8 cellular contexts compared by ENCODE assay signal in genomic region chr12:124928095-124928911, GRCh38. TPM values are rescaled to one million over a fixed set of nuclear protein-coding genes. Genes with fewer than 3 reads are reported as not detected.
DNase-seq lines count a peak whose midpoint lies in the region; ATAC-seq, FAIRE-seq and TF ChIP-seq lines count a peak whose summit lies in the region.

No MANE protein-coding gene starts in this region.

- 17% methylated on average over 35 of the region's 36 CpGs for WGBS in GM12878 (ENCODE audit: insufficient coverage, insufficient replicate concordance, low lambda C conversion rate, missing lambda C conversion rate)

- TF ChIP-seq POLR2A in GM12878 (IDR thresholded peaks at IDR 0.05; ENCODE audit: low read depth, low read length): no peak

- H3K79me2 ChIP-seq in DND-41 (ENCODE audit: insufficient read depth, low read length) (no peaks in the 10 kb centered on the region), KMS-11 (ENCODE audit: insufficient read depth, low read depth) (no peaks in the 10 kb centered on the region), GM12878 (ENCODE audit: control insufficient read depth, insufficient read depth, low read length) (no peaks in the 10 kb centered on the region), keratinocyte (ENCODE audit: control insufficient read depth, insufficient read depth, low read length) (no peaks in the 10 kb centered on the region)

- H3K4me2 ChIP-seq in DND-41 (ENCODE audit: insufficient read depth, low read length): peak overlapping the region; percentile 63
- H3K4me2 ChIP-seq in KMS-11: peak overlapping the region; percentile 41; the same call in 1 of the 2 replicates
- H3K4me2 ChIP-seq in GM12878 (ENCODE audit: control insufficient read depth, insufficient read depth): peak overlapping the region; percentile 74
- H3K4me2 ChIP-seq in keratinocyte (ENCODE audit: control insufficient read depth, extremely low read depth, insufficient read depth, low read depth, low read length): peak overlapping the region; percentile 98

- H2AFZ ChIP-seq in DND-41 (ENCODE audit: low read depth, low read length) (peak overlapping the region; percentile 63), KMS-11 (ENCODE audit: low read depth) (peak overlapping the region; percentile 36; the same call in 1 of the 2 replicates), GM12878 (ENCODE audit: control insufficient read depth, low read depth, low read length) (peak overlapping the region; percentile 69), keratinocyte (ENCODE audit: control insufficient read depth, low read length) (no peak overlapping the region)

- H3K36me3 ChIP-seq in DND-41 (ENCODE audit: insufficient read depth, low read length): no peaks in the 10 kb centered on the region
- H3K36me3 ChIP-seq in KMS-11 (ENCODE audit: insufficient read depth): no peaks in the 10 kb centered on the region
- H3K36me3 ChIP-seq in GM12878 (ENCODE audit: control insufficient read depth in 2 of 2, insufficient read depth in 2 of 2, low read length in 1 of 2): no peaks in the 10 kb centered on the region
- H3K36me3 ChIP-seq in keratinocyte (ENCODE audit: control insufficient read depth in 2 of 2, extremely low read depth in 1 of 2, insufficient read depth in 2 of 2, low read length in 2 of 2): no peaks in the 10 kb centered on the region

- H3K4me3 ChIP-seq in DND-41 (ENCODE audit: low read depth in 1 of 2, low read length in 2 of 2) (peak overlapping the region in 1 of 2 experiments; percentile 72; a peak in 3 of 4 replicates), KMS-11 (IDR thresholded peaks at IDR 0.05; ENCODE audit: insufficient read depth, low read depth, low read length) (no peak overlapping the region), GM12878 (peak overlapping the region; percentile 80), keratinocyte (ENCODE audit: control insufficient read depth in 2 of 3, extremely low read depth in 1 of 3, insufficient read depth in 2 of 3, low read depth in 1 of 3, low read length in 3 of 3) (peak overlapping the region in 2 of 3 experiments; percentile 13 to 17)

- SMC1A ChIA-PET in GM12878 (lab: Charles Lee; ENCODE audit: uncharacterized antibody, unreplicated experiment): interaction anchor here (0.7 to 4.0 kb wide), 5 partner anchors 11 to 157 kb away, joined by 3 to 41 read pairs (median 4); no protein-coding TSS in a partner anchor

- in situ Hi-C loops in GM12878 (cut with MboI): loop anchor here (10.0 kb wide), 1 partner anchor 506 kb away; no protein-coding TSS in a partner anchor

- H3K9me1 ChIP-seq in keratinocyte (ENCODE audit: control insufficient read depth, extremely low read depth, insufficient read depth, low read length): no peaks in the 10 kb centered on the region

- H3K4me1 ChIP-seq in DND-41 (ENCODE audit: insufficient read depth, low read length) (peaks cover 17% of the 10 kb centered on the region), KMS-11 (ENCODE audit: low read depth, poor library complexity, severe bottlenecking) (peaks cover 5% of the 10 kb centered on the region), GM12878 (ENCODE audit: control insufficient read depth, insufficient read depth, low read length) (peaks cover 11% of the 10 kb centered on the region), keratinocyte (ENCODE audit: control insufficient read depth, extremely low read depth, insufficient read depth, low read length) (peaks cover 24% of the 10 kb centered on the region)

- TF ChIP-seq RAD21 in GM12878 (IDR thresholded peaks at IDR 0.05; ENCODE audit: insufficient read depth, low read depth, low read length): no peak

- no TSS peak for BruUV-seq in GM12878 (replicated peaks; lab: Mats Ljungman, UMichigan)

- H3K9me3 ChIP-seq in DND-41 (ENCODE audit: insufficient read depth, low read length, severe bottlenecking) (no peaks in the 10 kb centered on the region), GM12878 (replicated peaks; ENCODE audit: control insufficient read depth, insufficient read depth, low read length) (no peaks in the 10 kb centered on the region), keratinocyte (ENCODE audit: control insufficient read depth, low read depth, low read length) (no peaks in the 10 kb centered on the region)

- TF ChIP-seq CTCF in DND-41 (IDR thresholded peaks at IDR 0.05; ENCODE audit: borderline replicate concordance, extremely low read depth, low read length, poor library complexity, severe bottlenecking): no peak
- TF ChIP-seq CTCF in KMS-11 (conservative IDR thresholded peaks at IDR 0.05; ENCODE audit: low read depth, low read length): no peak
- no peak for TF ChIP-seq CTCF in GM12878 (IDR thresholded peaks at IDR 0.05 in 2 of 3, conservative IDR thresholded peaks at IDR 0.05 in 1 of 3; ENCODE audit: control insufficient read depth in 2 of 3, extremely low read depth in 1 of 3, insufficient read depth in 1 of 3, low read depth in 3 of 3, low read length in 3 of 3)
- no peak for TF ChIP-seq CTCF in keratinocyte (optimal IDR thresholded peaks at IDR 0.05 in 1 of 3, IDR thresholded peaks at IDR 0.05 in 1 of 3, conservative IDR thresholded peaks at IDR 0.05 in 1 of 3; ENCODE audit: extremely low read depth in 1 of 3, insufficient read depth in 2 of 3, low read length in 3 of 3)

- H3K27me3 ChIP-seq in DND-41 (ENCODE audit: insufficient read depth, low read length, poor library complexity) (no peaks in the 10 kb centered on the region), KMS-11 (ENCODE audit: insufficient read depth, low read depth) (no peaks in the 10 kb centered on the region), GM12878 (replicated peaks in 1 of 2; ENCODE audit: control insufficient read depth in 2 of 2, insufficient read depth in 2 of 2, low read length in 1 of 2) (no peaks in the 10 kb centered on the region), keratinocyte (ENCODE audit: control insufficient read depth, extremely low read depth, insufficient read depth, low read length) (no peaks in the 10 kb centered on the region)

- dilution Hi-C loops in keratinocyte (cut with MboI; ENCODE audit: extremely low pct_ligation_motif_present, low sequenced_read_pairs): no loop called here

- CTCF ChIA-PET in GM12878 (lab: Yijun Ruan, JAX): interaction anchor here (0.7 to 3.8 kb wide), 6 partner anchors 10 to 22 kb away, joined by 3 to 47 read pairs (median 5); partner anchors contain the start of gene UBC

- no peaks in the 10 kb centered on the region for H4K20me1 ChIP-seq in DND-41 (ENCODE audit: insufficient read depth, low read length)
- H4K20me1 ChIP-seq in KMS-11 (ENCODE audit: insufficient read depth): no peaks in the 10 kb centered on the region
- H4K20me1 ChIP-seq in GM12878 (ENCODE audit: control insufficient read depth, insufficient read depth): no peaks in the 10 kb centered on the region
- H4K20me1 ChIP-seq in keratinocyte (ENCODE audit: control insufficient read depth, extremely low read depth, insufficient read depth, low read length): no peaks in the 10 kb centered on the region

- DNase-seq in DND-41: no peak
- DNase-seq in GM12878 (ENCODE audit: low read depth, low spot score): no peak
- no peak for DNase-seq in keratinocyte (ENCODE audit: low read depth, low spot score)
- peak; percentile 30 to 44 for DNase-seq in stimulated activated CD8-positive, alpha-beta memory T cell treated with anti-CD3 and anti-CD28 coated beads, Interleukin-2, amount 100 ng/mL, for 48 hours (ENCODE audit: low read depth in 2 of 2)
- no peak for DNase-seq in COLO668 (lab: John Stamatoyannopoulos, UW; ENCODE audit: unreplicated experiment)
- no peak for DNase-seq in AML-193 (lab: John Stamatoyannopoulos, UW)

- peak; percentile 57 for FAIRE-seq in GM12878 (lab: Jason Lieb, UNC)
- peak; percentile 84 for FAIRE-seq in keratinocyte (lab: Jason Lieb, UNC)

- peak; percentile 58 for ATAC-seq in DND-41 (ENCODE audit: insufficient read depth, low read depth)
- peak; percentile 44 for ATAC-seq in GM21723 (IDR thresholded peaks at IDR 0.05; ENCODE audit: unreplicated experiment)
- ATAC-seq in GM12878: peak; percentile 57

- no peak for TF ChIP-seq EP300 in GM12878 (IDR thresholded peaks at IDR 0.05; ENCODE audit: borderline replicate concordance in 1 of 2, control insufficient read depth in 1 of 2, low read depth in 2 of 2, low read length in 2 of 2)

- intact Hi-C loops in GM12878 (cut with micrococcal nuclease; ENCODE audit: unreplicated experiment): no loop called here

- H3K9ac ChIP-seq in DND-41 (ENCODE audit: low read depth, low read length): peak overlapping the region; percentile 67
- H3K9ac ChIP-seq in KMS-11: no peak overlapping the region; the same call in 1 of the 2 replicates
- H3K9ac ChIP-seq in GM12878 (ENCODE audit: control insufficient read depth, insufficient read depth, low read length): peak overlapping the region; percentile 38
- H3K9ac ChIP-seq in keratinocyte (ENCODE audit: control insufficient read depth, extremely low read depth, insufficient read depth, low read length): peak overlapping the region; percentile 96

- POLR2A ChIA-PET in GM12878 (lab: Charles Lee): interaction anchor here (4.1 to 16.4 kb wide), 2 partner anchors 10 to 11 kb away, joined by 57 to 346 read pairs; partner anchors contain the start of gene UBC

- RAD21 ChIA-PET in GM12878 (lab: Charles Lee; ENCODE audit: unreplicated experiment): interaction anchor here (1.2 to 2.8 kb wide), 5 partner anchors 10 to 66 kb away, joined by 3 to 20 read pairs (median 9); partner anchors contain the start of gene UBC

- peak overlapping the region; percentile 56 for H3K27ac ChIP-seq in DND-41 (ENCODE audit: low read length)
- no peak overlapping the region for H3K27ac ChIP-seq in KMS-11
- H3K27ac ChIP-seq in GM12878 (ENCODE audit: control insufficient read depth, insufficient read depth): peak overlapping the region; percentile 90
- H3K27ac ChIP-seq in keratinocyte (ENCODE audit: control insufficient read depth, insufficient read depth, low read length): peak overlapping the region; percentile 89

RNA-seq across cellular contexts. Expression of gene UBC, which starts 13.9 kb away (rescaled TPM):
- 329 and 366 TPM in 2 replicates for total RNA-seq in GM12878 (2013; cell fraction: nucleolus; rRNA removed)
- 883 and 944 TPM in 2 replicates for total RNA-seq in GM12878 (2014; rRNA removed)
- 816 and 821 TPM in 2 replicates for total RNA-seq in GM12878 (2014; rRNA removed; fragmentation: Illumina TruSeq; extraction: Trizol)
- total RNA-seq in GM12878 (2021): 736 and 799 TPM in 2 replicates
- polyA plus RNA-seq in GM12878 (2011; ENCODE audit: low read depth): 1,550 TPM
- 1,270 and 1,666 TPM in 2 replicates for polyA plus RNA-seq in GM12878 (2011; rRNA removed)
- 1,638 and 1,774 TPM in 2 replicates for polyA plus RNA-seq in GM12878 (2011; cell fraction: cytosol; rRNA removed)
- 1,319 and 1,377 TPM in 2 replicates for polyA plus RNA-seq in GM12878 (2011; cell fraction: nucleus; rRNA removed)
- 962 and 1,441 TPM in 2 replicates for polyA plus RNA-seq in GM12878 (2012)
- 973 and 1,123 TPM in 2 replicates for polyA plus RNA-seq in GM12878 (2014; fragmentation: Illumina TruSeq; extraction: Trizol)
- polyA plus RNA-seq in GM12878 (2014; fragmentation: Nextera tagmentation; extraction: Ambion mirVana): 1,000 to 10,000 TPM in 1 of 2 experiments, 100 to 1,000 TPM in 1; 785 to 1,214 TPM
- 610 and 653 TPM in 2 replicates for polyA plus RNA-seq in GM12878 (2014; rRNA removed)
- polyA plus RNA-seq in GM12878 (2016; fragmentation: Nextera tagmentation; extraction: Ambion mirVana): 100 to 1,000 TPM; 866 to 909 TPM
- 980 and 1,147 TPM in 2 replicates for polyA minus RNA-seq in GM12878 (2011; rRNA and poly(A)+ RNA removed)
- 232 and 279 TPM in 2 replicates for polyA minus RNA-seq in GM12878 (2011; cell fraction: cytosol; rRNA and poly(A)+ RNA removed)
- polyA minus RNA-seq in GM12878 (2011; cell fraction: nucleus; rRNA and poly(A)+ RNA removed): 143 and 182 TPM in 2 replicates
- polyA plus RNA-seq in keratinocyte: 2,363 to 3,215 TPM (median 2,781 TPM) in 3 replicates
- polyA plus RNA-seq in keratinocyte (2011; ENCODE audit: low read depth): 909 TPM
- 2,585 and 2,764 TPM in 2 replicates for polyA plus RNA-seq in keratinocyte (2011; cell fraction: cytosol; rRNA removed)
- 2,878 and 3,470 TPM in 2 replicates for polyA plus RNA-seq in keratinocyte (2011; cell fraction: nucleus; rRNA removed)
- 1,598 and 2,691 TPM in 2 replicates for polyA plus RNA-seq in keratinocyte (2012; ENCODE audit: low replicate concordance)
- polyA minus RNA-seq in keratinocyte: 1,499 to 2,738 TPM (median 1,537 TPM) in 3 replicates
- polyA minus RNA-seq in keratinocyte (2011; cell fraction: cytosol; rRNA and poly(A)+ RNA removed): 715 TPM
- polyA minus RNA-seq in keratinocyte (2011; cell fraction: nucleus; rRNA and poly(A)+ RNA removed): 471 and 865 TPM in 2 replicates

Comparison
In these comparisons a context has a peak if more than half of its experiments do, and no peak if none do; other contexts are left out.
1. DNase-seq: peak in stimulated activated CD8-positive, alpha-beta memory T cell treated with anti-CD3 and anti-CD28 coated beads, Interleukin-2, amount 100 ng/mL, for 48 hours (2 of 2); none in DND-41 (single experiment), GM12878 (single experiment), keratinocyte (single experiment), COLO668 (single experiment) and AML-193 (0 of 2).
2. H3K4me2 ChIP-seq: peak in every context shown above with its lines; median percentile 98 in keratinocyte; 74 in GM12878; 63 in DND-41; 41 in KMS-11.
3. Peak in every context shown above with its lines, with median percentiles within 50 percentile points of each other: ATAC-seq.